ENCODE assay signal across 9 cellular contexts in the genomic region with DNA sequence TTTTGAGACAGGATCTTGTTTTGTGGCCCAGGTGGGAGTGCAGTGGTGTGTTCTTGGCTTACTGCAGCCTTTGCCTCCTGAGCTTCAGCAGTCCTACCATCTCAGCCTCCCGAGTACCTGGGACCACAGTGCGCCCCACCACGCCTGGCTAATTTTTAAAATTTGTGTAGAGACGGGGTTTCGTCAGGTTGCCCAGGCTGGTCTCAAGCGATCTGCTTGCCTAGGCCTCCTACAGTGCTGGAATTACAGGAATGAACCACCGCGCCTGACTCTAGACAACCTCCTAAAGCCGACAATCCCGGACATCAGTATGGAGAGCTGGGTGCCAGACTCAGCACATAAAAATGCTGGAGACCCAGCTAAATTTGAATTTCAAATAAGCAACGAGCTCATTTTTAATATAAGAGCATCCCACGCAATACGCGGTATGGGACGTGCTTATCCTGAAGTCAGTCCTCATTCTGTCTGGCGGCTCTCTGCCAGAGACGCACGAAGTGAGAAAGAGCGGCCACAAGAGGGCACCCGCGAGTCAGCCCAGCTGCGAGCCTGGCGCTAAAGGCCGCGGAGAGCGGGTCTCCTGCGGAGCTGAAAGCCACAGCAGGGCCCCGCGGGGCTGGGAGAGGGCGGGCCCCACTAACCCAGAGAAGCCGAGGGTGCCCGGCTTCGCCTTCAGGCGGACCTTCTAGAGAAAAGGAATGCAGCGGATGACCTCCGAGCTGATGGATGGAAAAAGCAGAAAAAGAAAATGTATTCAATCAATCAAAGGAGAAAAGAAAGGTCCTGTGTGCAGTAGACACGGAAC. TPM values are rescaled to one million over a fixed set of nuclear protein-coding genes. Genes with fewer than 3 reads are reported as not detected.
DNase-seq lines count a peak whose midpoint lies in the region; ATAC-seq, FAIRE-seq and TF ChIP-seq lines count a peak whose summit lies in the region.
"Had no signal": no experiment of that assay in that cellular context is flagged by ENCODE, and none has a peak within 500 bp of the region (broad histone marks: within the 10 kb centered on the region; RNA-seq: fewer than 3 reads in every experiment).

No MANE protein-coding gene starts in this region.

- no peaks in the 10 kb centered on the region for H3K36me3 ChIP-seq in NT2/D1 (ENCODE audit: insufficient read depth, insufficient read length, low read length)
- no peaks in the 10 kb centered on the region for H3K36me3 ChIP-seq in endothelial cell of umbilical vein (ENCODE audit: control insufficient read depth in 2 of 2, extremely low read depth in 1 of 2, insufficient read depth in 2 of 2, low read length in 2 of 2)
- H3K36me3 ChIP-seq in muscle layer of duodenum (ENCODE audit: control insufficient read depth in 1 of 2, insufficient read depth in 2 of 2, low read length in 2 of 2): no peaks in the 10 kb centered on the region

- CTCF ChIA-PET in endothelial cell of umbilical vein (lab: Charles Lee): interaction anchor here (0.8 to 2.4 kb wide), 23 partner anchors 8 to 279 kb away, joined by 3 to 20 read pairs (median 6); a partner anchor contains a TSS

- intact Hi-C loops in endothelial cell of umbilical vein (cut with micrococcal nuclease): loop anchor here (1.0 to 5.0 kb wide), 7 partner anchors 27 to 387 kb away; a partner anchor contains a TSS

- ATAC-seq in GM19397 (IDR thresholded peaks at IDR 0.05; ENCODE audit: unreplicated experiment) (peak; percentile 82), HG03571 (IDR thresholded peaks at IDR 0.05; ENCODE audit: unreplicated experiment) (peak; percentile 75)

- H3K79me2 ChIP-seq in endothelial cell of umbilical vein (ENCODE audit: control insufficient read depth, insufficient read depth, low read length): no peaks in the 10 kb centered on the region

- H3K9ac ChIP-seq in NT2/D1 (ENCODE audit: insufficient read length, low read depth) (peak overlapping the region; percentile 42), endothelial cell of umbilical vein (replicated peaks; ENCODE audit: extremely low read depth, insufficient read depth, low read length) (no peak overlapping the region)

- peak; percentile 86 for FAIRE-seq in endothelial cell of umbilical vein (lab: Jason Lieb, UNC)

- no peak for TF ChIP-seq POLR2A in endothelial cell of umbilical vein (IDR thresholded peaks at IDR 0.05; ENCODE audit: low read depth, low read length)

- H4K20me1 ChIP-seq in endothelial cell of umbilical vein (replicated peaks; ENCODE audit: control insufficient read depth, extremely low read depth, insufficient read depth, low read length): no peaks in the 10 kb centered on the region

- H3K4me3 ChIP-seq in NT2/D1 (ENCODE audit: insufficient read length, low read depth): peak overlapping the region; percentile 21
- no peak overlapping the region for H3K4me3 ChIP-seq in endothelial cell of umbilical vein (replicated peaks in 1 of 3; ENCODE audit: insufficient read depth in 1 of 3, low read depth in 1 of 3, low read length in 3 of 3)
- H3K4me3 ChIP-seq in muscle layer of duodenum (ENCODE audit: low read depth in 1 of 2, low read length in 2 of 2): peak overlapping the region; percentile 26 to 48

- dilution Hi-C loops in endothelial cell of umbilical vein (cut with MboI; ENCODE audit: extremely low pct_ligation_motif_present, low sequenced_read_pairs): no loop called here

- POLR2A ChIA-PET in endothelial cell of umbilical vein (lab: Charles Lee): no interaction called here

- DNase-seq in CMK (ENCODE audit: low read depth) (peak; percentile 72), NT2/D1 (ENCODE audit: low read depth, low spot score) (peak; percentile 55), endothelial cell of umbilical vein (ENCODE audit: low read depth, low spot score) (peak; percentile 77)
- peak; percentile 70 for DNase-seq in activated CD8-positive, alpha-beta memory T cell treated with anti-CD3 and anti-CD28 coated beads, Interleukin-2, amount 50 U/mL, for 1 hour (ENCODE audit: extremely low read depth)
- DNase-seq in stimulated activated CD8-positive, alpha-beta memory T cell treated with anti-CD3 and anti-CD28 coated beads, Interleukin-7, amount 100 ng/mL, for 24 hours (ENCODE audit: low read depth): peak; percentile 74

- H3K4me1 ChIP-seq in NT2/D1 (ENCODE audit: insufficient read depth, insufficient read length) (peaks cover 20% of the 10 kb centered on the region), endothelial cell of umbilical vein (ENCODE audit: control insufficient read depth, extremely low read depth, insufficient read depth, low read length) (peaks cover 2% of the 10 kb centered on the region), muscle layer of duodenum (ENCODE audit: control insufficient read depth in 1 of 2, insufficient read depth in 2 of 2, low read length in 2 of 2) (peaks cover 0 to 26% of the 10 kb centered on the region in 2 donors)

- H3K27ac ChIP-seq in endothelial cell of umbilical vein (ENCODE audit: insufficient read depth, low read depth, low read length) (no peak overlapping the region), muscle layer of duodenum (ENCODE audit: low read length) (no peak overlapping the region)
- H3K27ac ChIP-seq: epithelial cell of prostate had no signal

- TF ChIP-seq CTCF in endothelial cell of umbilical vein (IDR thresholded peaks at IDR 0.05; ENCODE audit: extremely low read depth in 1 of 2, insufficient read depth in 1 of 2, low read depth in 1 of 2, low read length in 2 of 2): peak; percentile 93 to 96

- H3K27me3 ChIP-seq in NT2/D1 (ENCODE audit: insufficient read depth, insufficient read length) (peaks cover 84% of the 10 kb centered on the region), endothelial cell of umbilical vein (ENCODE audit: control insufficient read depth in 2 of 2, insufficient read depth in 2 of 2, low read length in 2 of 2) (peaks cover 39 to 55% of the 10 kb centered on the region in 2 experiments), muscle layer of duodenum (ENCODE audit: low read depth, low read length) (peaks cover 52% of the 10 kb centered on the region)

- peak overlapping the region; percentile 59 for H2AFZ ChIP-seq in endothelial cell of umbilical vein (ENCODE audit: low read depth, low read length)

- H3K9me3 ChIP-seq in NT2/D1 (ENCODE audit: insufficient read depth, low read length): peaks cover 14% of the 10 kb centered on the region; the same call in 1 of the 2 replicates
- H3K9me3 ChIP-seq in endothelial cell of umbilical vein (replicated peaks; ENCODE audit: control insufficient read depth, insufficient read depth, low read length): no peaks in the 10 kb centered on the region
- no peaks in the 10 kb centered on the region for H3K9me3 ChIP-seq in muscle layer of duodenum (ENCODE audit: control insufficient read depth in 1 of 2, low read length in 2 of 2)

- H3K4me2 ChIP-seq in endothelial cell of umbilical vein (ENCODE audit: insufficient read depth, low read length): peak overlapping the region; percentile 34

- no TSS peak for BruUV-seq in endothelial cell of umbilical vein (replicated peaks; lab: Mats Ljungman, UMichigan)

- H3K9me1 ChIP-seq in endothelial cell of umbilical vein (replicated peaks; ENCODE audit: control insufficient read depth, extremely low read depth, insufficient read depth, low read length): no peaks in the 10 kb centered on the region

RNA-seq across cellular contexts. Expression of a gene that starts 7.1 kb away (rescaled TPM):
- not detected in 2 replicates for total RNA-seq in endothelial cell of umbilical vein
- polyA plus RNA-seq in endothelial cell of umbilical vein: not detected in 2 replicates
- polyA plus RNA-seq in endothelial cell of umbilical vein (2011; cell fraction: cytosol; rRNA removed): not detected in 2 replicates
- 0.08 TPM in 1 of 2 replicates, not detected in the other for polyA plus RNA-seq in endothelial cell of umbilical vein (2011; cell fraction: nucleus; rRNA removed)
- polyA plus RNA-seq in endothelial cell of umbilical vein (2012): not detected in 2 replicates
- not detected in 2 replicates for polyA minus RNA-seq in endothelial cell of umbilical vein
- not detected for polyA minus RNA-seq in endothelial cell of umbilical vein (2011; cell fraction: cytosol; rRNA and poly(A)+ RNA removed)
- polyA minus RNA-seq in endothelial cell of umbilical vein (2011; cell fraction: nucleus; rRNA and poly(A)+ RNA removed): not detected in 2 replicates

RNA-seq across cellular contexts. Expression of a gene that starts 17.6 kb away (rescaled TPM):
- total RNA-seq in endothelial cell of umbilical vein: not detected in 2 replicates
- not detected in 2 replicates for polyA plus RNA-seq in endothelial cell of umbilical vein
- not detected in 2 replicates for polyA plus RNA-seq in endothelial cell of umbilical vein (2011; cell fraction: cytosol; rRNA removed)
- polyA plus RNA-seq in endothelial cell of umbilical vein (2011; cell fraction: nucleus; rRNA removed): not detected in 2 replicates
- not detected in 2 replicates for polyA plus RNA-seq in endothelial cell of umbilical vein (2012)
- not detected in 2 replicates for polyA minus RNA-seq in endothelial cell of umbilical vein
- polyA minus RNA-seq in endothelial cell of umbilical vein (2011; cell fraction: cytosol; rRNA and poly(A)+ RNA removed): not detected
- polyA minus RNA-seq in endothelial cell of umbilical vein (2011; cell fraction: nucleus; rRNA and poly(A)+ RNA removed): not detected in 2 replicates

RNA-seq across cellular contexts. Expression of a gene that starts 20.9 kb away (rescaled TPM):
- 37.9 and 40.4 TPM in 2 replicates for total RNA-seq in endothelial cell of umbilical vein
- polyA plus RNA-seq in endothelial cell of umbilical vein: 25.6 and 36.3 TPM in 2 replicates
- 26.7 and 27.1 TPM in 2 replicates for polyA plus RNA-seq in endothelial cell of umbilical vein (2011; cell fraction: cytosol; rRNA removed)
- 32.4 and 34.5 TPM in 2 replicates for polyA plus RNA-seq in endothelial cell of umbilical vein (2011; cell fraction: nucleus; rRNA removed)
- polyA plus RNA-seq in endothelial cell of umbilical vein (2012): 22.4 and 27.5 TPM in 2 replicates
- polyA minus RNA-seq in endothelial cell of umbilical vein: 14.1 and 17.0 TPM in 2 replicates
- 20.7 TPM for polyA minus RNA-seq in endothelial cell of umbilical vein (2011; cell fraction: cytosol; rRNA and poly(A)+ RNA removed)
- 6.8 and 7.2 TPM in 2 replicates for polyA minus RNA-seq in endothelial cell of umbilical vein (2011; cell fraction: nucleus; rRNA and poly(A)+ RNA removed)

RNA-seq across cellular contexts. Expression of a gene that starts 20.9 kb away (rescaled TPM):
- total RNA-seq in endothelial cell of umbilical vein: 48.8 and 53.1 TPM in 2 replicates
- polyA plus RNA-seq in endothelial cell of umbilical vein: 37.1 and 45.6 TPM in 2 replicates
- polyA plus RNA-seq in endothelial cell of umbilical vein (2011; cell fraction: cytosol; rRNA removed): 32.5 and 35.4 TPM in 2 replicates
- polyA plus RNA-seq in endothelial cell of umbilical vein (2011; cell fraction: nucleus; rRNA removed): 60.6 and 64.5 TPM in 2 replicates
- polyA plus RNA-seq in endothelial cell of umbilical vein (2012): 40.4 and 47.6 TPM in 2 replicates
- polyA minus RNA-seq in endothelial cell of umbilical vein: 37.1 and 47.7 TPM in 2 replicates
- 35.3 TPM for polyA minus RNA-seq in endothelial cell of umbilical vein (2011; cell fraction: cytosol; rRNA and poly(A)+ RNA removed)
- polyA minus RNA-seq in endothelial cell of umbilical vein (2011; cell fraction: nucleus; rRNA and poly(A)+ RNA removed): 31.0 and 41.8 TPM in 2 replicates

RNA-seq across cellular contexts. Expression of a gene that starts 28.2 kb away (rescaled TPM):
- 16.2 and 17.4 TPM in 2 replicates for total RNA-seq in endothelial cell of umbilical vein
- polyA plus RNA-seq in endothelial cell of umbilical vein: 33.9 and 39.0 TPM in 2 replicates
- polyA plus RNA-seq in endothelial cell of umbilical vein (2011; cell fraction: cytosol; rRNA removed): 19.6 and 29.3 TPM in 2 replicates
- polyA plus RNA-seq in endothelial cell of umbilical vein (2011; cell fraction: nucleus; rRNA removed): 9.1 and 13.1 TPM in 2 replicates
- 9.4 and 16.7 TPM in 2 replicates for polyA plus RNA-seq in endothelial cell of umbilical vein (2012)
- polyA minus RNA-seq in endothelial cell of umbilical vein: 3.9 and 7.3 TPM in 2 replicates
- 5.0 TPM for polyA minus RNA-seq in endothelial cell of umbilical vein (2011; cell fraction: cytosol; rRNA and poly(A)+ RNA removed)
- 5.2 and 12.6 TPM in 2 replicates for polyA minus RNA-seq in endothelial cell of umbilical vein (2011; cell fraction: nucleus; rRNA and poly(A)+ RNA removed)

Comparison
In these comparisons a context has a peak if more than half of its experiments do, and no peak if none do; other contexts are left out.
1. H3K4me3 ChIP-seq: peak in NT2/D1 (single experiment) and muscle layer of duodenum (2 of 2); none in endothelial cell of umbilical vein (0 of 3).
2. Peak in every context shown above with its lines, with median percentiles within 50 percentile points of each other: DNase-seq.